15 cellular contexts compared by ENCODE assay signal in the genomic region with DNA sequence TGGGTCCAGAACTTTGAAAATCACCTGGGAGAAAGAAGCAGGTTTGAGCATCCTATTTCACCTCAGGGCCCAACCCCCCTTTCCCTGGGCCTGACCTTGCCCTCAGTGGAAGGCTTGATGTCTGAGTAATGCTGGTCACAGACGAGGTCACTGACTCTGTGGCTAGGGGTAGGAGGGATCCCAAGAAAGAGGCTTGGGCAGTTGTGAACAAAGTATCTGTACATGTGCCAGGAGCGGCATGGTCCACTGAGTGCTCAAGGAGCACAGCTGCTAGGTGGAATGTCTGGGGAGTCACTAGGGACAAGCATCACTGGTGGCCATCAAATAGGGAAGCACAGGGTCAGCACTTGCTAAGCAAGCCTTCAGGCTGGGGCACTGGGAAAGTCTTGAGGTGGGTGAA. TPM values are rescaled to one million over a fixed set of nuclear protein-coding genes. Genes with fewer than 3 reads are reported as not detected.
DNase-seq lines count a peak whose midpoint lies in the region; ATAC-seq and TF ChIP-seq lines count a peak whose summit lies in the region.
"Had no signal": no experiment of that assay in that cellular context is flagged by ENCODE, and none has a peak within 500 bp of the region (broad histone marks: within the 10 kb centered on the region; RNA-seq: fewer than 3 reads in every experiment).

No MANE protein-coding gene starts in this region.

- intact Hi-C loops in upper lobe of right lung (cut with DNase I) = no loop called here

- H3K27ac Mint-ChIP-seq in stimulated activated naive CD8-positive, alpha-beta T cell treated with anti-CD3 and anti-CD28 coated beads, Interleukin-15, Interleukin-2, amounts not matched to agents 100 ng/mL and 50 ng/mL, for 24 hours = peak overlapping the region; percentile 71
- no peak overlapping the region for H3K27ac Mint-ChIP-seq in stimulated activated naive CD8-positive, alpha-beta T cell treated with anti-CD3 and anti-CD28 coated beads, Interleukin-15, amount 100 ng/mL, for 72 hours
- H3K27ac Mint-ChIP-seq: activated T-helper 2 cell treated with anti-CD3 and anti-CD28 coated beads, Interferon-gamma antibody, Interleukin-2, Interleukin-4, amounts not matched to agents 10 μg/mL and 5 μg/mL and 100 μg/mL, durations not matched to agents 14 hours and 24 hours and 36 hours had no signal

- no peak for ATAC-seq in stimulated activated naive CD8-positive, alpha-beta T cell treated with anti-CD3 and anti-CD28 coated beads, Interleukin-15, amount 100 ng/mL, for 72 hours
- ATAC-seq in upper lobe of right lung = no peak

- no peaks in the 10 kb centered on the region for H3K27me3 ChIP-seq in upper lobe of right lung
- H3K27me3 ChIP-seq: cardiac muscle cell, heart right ventricle had no signal

- no peak for TF ChIP-seq CTCF in upper lobe of right lung (IDR thresholded peaks at IDR 0.05)

- no peak for DNase-seq in stimulated activated naive CD8-positive, alpha-beta T cell treated with anti-CD3 and anti-CD28 coated beads, Interleukin-15, amount 100 ng/mL, for 72 hours
- DNase-seq in glomerular visceral epithelial cell (ENCODE audit: extremely low spot score) = peak; percentile 75
- DNase-seq in upper lobe of right lung = no peak
- no peak for DNase-seq in DMS114 treated with DMSO at 0.1 percent for 48 hours (lab: John Stamatoyannopoulos, UW; ENCODE audit: unreplicated experiment)
- DNase-seq in NCI-H524 treated with DMSO at 0.1 percent for 48 hours (lab: John Stamatoyannopoulos, UW) = no peak
- DNase-seq: GDM1, heart right ventricle, NCI-H2171 had no signal

- no peak overlapping the region for H3K27ac ChIP-seq in upper lobe of right lung
- H3K27ac ChIP-seq: heart right ventricle, WERI-Rb-1 had no signal

- H3K36me3 Mint-ChIP-seq in stimulated activated naive CD8-positive, alpha-beta T cell treated with anti-CD3 and anti-CD28 coated beads, Interleukin-15, Interleukin-2, amounts not matched to agents 100 ng/mL and 50 ng/mL, for 24 hours (ENCODE audit: low read depth) = peaks cover 4% of the 10 kb centered on the region

- no peaks in the 10 kb centered on the region for H3K9me3 Mint-ChIP-seq in stimulated activated naive CD8-positive, alpha-beta T cell treated with anti-CD3 and anti-CD28 coated beads, Interleukin-15, Interleukin-2, amounts not matched to agents 100 ng/mL and 50 ng/mL, for 24 hours
- H3K9me3 Mint-ChIP-seq in stimulated activated naive CD8-positive, alpha-beta T cell treated with anti-CD3 and anti-CD28 coated beads, Interleukin-15, amount 100 ng/mL, for 72 hours = no peaks in the 10 kb centered on the region
- H3K9me3 Mint-ChIP-seq: activated T-helper 2 cell treated with anti-CD3 and anti-CD28 coated beads, Interferon-gamma antibody, Interleukin-2, Interleukin-4, amounts not matched to agents 10 μg/mL and 5 μg/mL and 100 μg/mL, durations not matched to agents 14 hours and 24 hours and 36 hours; neural crest cell had no signal

- peaks cover 26% of the 10 kb centered on the region for H3K4me1 Mint-ChIP-seq in stimulated activated naive CD8-positive, alpha-beta T cell treated with anti-CD3 and anti-CD28 coated beads, Interleukin-15, Interleukin-2, amounts not matched to agents 100 ng/mL and 50 ng/mL, for 24 hours (ENCODE audit: low read depth)
- peaks cover 33% of the 10 kb centered on the region for H3K4me1 Mint-ChIP-seq in stimulated activated naive CD8-positive, alpha-beta T cell treated with anti-CD3 and anti-CD28 coated beads, Interleukin-15, amount 100 ng/mL, for 72 hours

- no peaks in the 10 kb centered on the region for H3K27me3 Mint-ChIP-seq in stimulated activated naive CD8-positive, alpha-beta T cell treated with anti-CD3 and anti-CD28 coated beads, Interleukin-15, Interleukin-2, amounts not matched to agents 100 ng/mL and 50 ng/mL, for 24 hours
- H3K27me3 Mint-ChIP-seq in stimulated activated naive CD8-positive, alpha-beta T cell treated with anti-CD3 and anti-CD28 coated beads, Interleukin-15, amount 100 ng/mL, for 72 hours = no peaks in the 10 kb centered on the region

- no peaks in the 10 kb centered on the region for H3K9me3 ChIP-seq in upper lobe of right lung
- H3K9me3 ChIP-seq: heart right ventricle had no signal

- no peaks in the 10 kb centered on the region for H3K4me1 ChIP-seq in upper lobe of right lung

- H3K36me3 ChIP-seq in upper lobe of right lung = peaks cover 12% of the 10 kb centered on the region

- H3K4me3 ChIP-seq in upper lobe of right lung = no peak overlapping the region
- H3K4me3 ChIP-seq: cardiac muscle cell, heart right ventricle, K562 had no signal

- no peak overlapping the region for H3K4me3 Mint-ChIP-seq in stimulated activated naive CD8-positive, alpha-beta T cell treated with anti-CD3 and anti-CD28 coated beads, Interleukin-15, Interleukin-2, amounts not matched to agents 100 ng/mL and 50 ng/mL, for 24 hours
- H3K4me3 Mint-ChIP-seq in stimulated activated naive CD8-positive, alpha-beta T cell treated with anti-CD3 and anti-CD28 coated beads, Interleukin-15, amount 100 ng/mL, for 72 hours = no peak overlapping the region
- H3K4me3 Mint-ChIP-seq: neural crest cell had no signal

RNA-seq across cellular contexts. Expression of a gene that starts 7.3 kb away (rescaled TPM):
- total RNA-seq in upper lobe of right lung = 22.1 TPM

RNA-seq across cellular contexts. Expression of a gene that starts 12.6 kb away (rescaled TPM):
- total RNA-seq in upper lobe of right lung = 22.4 TPM

RNA-seq across cellular contexts. Expression of a gene that starts 25.9 kb away (rescaled TPM):
- 489 TPM for total RNA-seq in upper lobe of right lung
- total RNA-seq: activated CD8-positive, alpha-beta memory T cell treated with anti-CD3 and anti-CD28 coated beads for 36 hours had no signal

RNA-seq across cellular contexts. Expression of a gene that starts 38.2 kb away (rescaled TPM):
- total RNA-seq in upper lobe of right lung = 63.9 TPM

RNA-seq across cellular contexts. Expression of a gene that starts 54.2 kb away (rescaled TPM):
- 172 TPM for total RNA-seq in upper lobe of right lung
